Comparison of ENCODE assay signal across 13 cellular contexts in the genomic region with DNA sequence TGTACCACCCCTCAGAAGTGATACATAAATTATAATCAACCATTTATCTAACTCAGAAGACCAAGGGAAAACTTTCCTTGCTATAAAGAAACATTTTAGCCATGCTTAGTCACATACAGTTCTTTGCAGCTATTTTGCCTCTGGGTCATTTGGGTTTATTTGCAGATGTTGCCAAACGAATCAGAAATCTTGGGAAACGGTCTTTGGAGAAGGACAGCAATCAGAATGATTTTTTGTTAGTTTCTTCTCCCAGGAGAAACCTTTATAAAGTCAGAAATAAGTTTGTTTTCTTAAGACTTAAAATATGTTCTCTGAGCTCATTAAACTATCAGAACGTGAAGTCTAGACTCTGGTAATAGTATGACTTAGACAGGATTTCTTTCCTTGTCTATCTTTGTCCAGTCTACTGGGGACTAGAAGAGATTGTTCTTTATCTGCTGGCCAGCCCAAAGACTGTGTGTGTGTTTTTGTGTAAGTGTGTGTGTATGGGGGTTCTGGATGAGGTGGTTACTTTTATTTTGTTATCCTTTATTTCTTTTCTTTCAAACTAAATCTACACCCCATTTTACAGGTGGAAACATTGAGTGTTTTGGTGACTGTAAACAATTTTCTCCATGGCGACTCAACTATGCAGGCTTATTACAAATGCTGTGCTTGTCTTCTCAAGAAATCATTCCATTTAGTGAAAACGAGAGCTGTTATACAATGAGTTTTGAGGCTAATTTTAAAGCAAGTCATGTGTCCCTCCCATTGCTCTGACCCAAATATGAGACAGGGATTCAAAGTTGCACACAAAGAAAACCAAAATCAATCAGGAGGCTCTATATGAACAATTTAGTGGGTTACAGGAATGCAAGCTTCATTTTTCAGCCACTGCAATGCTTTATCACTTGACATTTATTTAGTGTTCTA.
A peak's percentile ranks its signal among the peaks of the same experiment; 100 is the strongest.
DNase-seq lines count a peak whose midpoint lies in the region; ATAC-seq lines count a peak whose summit lies in the region.
"Had no signal": no experiment of that assay in that cellular context is flagged by ENCODE, and none has a peak within 500 bp of the region (broad histone marks: within the 10 kb centered on the region; RNA-seq: fewer than 3 reads in every experiment).

No MANE protein-coding gene starts in this region.

- 52% methylated on average over 5 of the region's 5 CpGs for WGBS in right cardiac atrium

- no peaks in the 10 kb centered on the region for H3K9me3 Mint-ChIP-seq in stimulated activated memory B cell treated with anti-CD40 and anti-IgM and Interleukin-4, amounts not matched to agents 10 μg/mL and 1 μg/mL and 100 μg/mL, for 72 hours
- H3K9me3 Mint-ChIP-seq: H9 had no signal

- peak overlapping the region; percentile 69 for H3K27ac Mint-ChIP-seq in stimulated activated memory B cell treated with anti-CD40 and anti-IgM and Interleukin-4, amounts not matched to agents 10 μg/mL and 1 μg/mL and 100 μg/mL, for 72 hours
- H3K27ac Mint-ChIP-seq: H9 had no signal

- ATAC-seq in right cardiac atrium (peak; percentile 21 to 45), HG02642 (IDR thresholded peaks at IDR 0.05; ENCODE audit: poor library complexity, unreplicated experiment) (no peak)
- no peak for ATAC-seq in stimulated activated memory B cell treated with anti-CD40 and anti-IgM and Interleukin-4, amounts not matched to agents 10 μg/mL and 1 μg/mL and 100 μg/mL, for 72 hours
- ATAC-seq: body of pancreas had no signal

- intact Hi-C loops in right cardiac atrium (cut with DNase I) = no loop called here

- peaks cover 13% of the 10 kb centered on the region for H3K36me3 Mint-ChIP-seq in stimulated activated memory B cell treated with anti-CD40 and anti-IgM and Interleukin-4, amounts not matched to agents 10 μg/mL and 1 μg/mL and 100 μg/mL, for 72 hours

- DNase-seq in M059J (ENCODE audit: low read depth) (peak; percentile 92), cerebellar cortex (ENCODE audit: low spot score) (peak; percentile 15), right cardiac atrium (no peak), AG08396 (ENCODE audit: low spot score) (no peak), NCI-H510A treated with DMSO at 0.1 percent for 48 hours (lab: John Stamatoyannopoulos, UW) (no peak), DMS153 (lab: John Stamatoyannopoulos, UW) (no peak)
- DNase-seq: body of pancreas; esophagus squamous epithelium; H9; stimulated activated CD4-positive, alpha-beta T cell treated with anti-CD3 and anti-CD28 coated beads, Interleukin-2, amount 100 ng/mL, for 48 hours had no signal

- no peaks in the 10 kb centered on the region for H3K27me3 Mint-ChIP-seq in stimulated activated memory B cell treated with anti-CD40 and anti-IgM and Interleukin-4, amounts not matched to agents 10 μg/mL and 1 μg/mL and 100 μg/mL, for 72 hours

- H3K9me3 ChIP-seq in right cardiac atrium (ENCODE audit: control insufficient read depth, low read length) = no peaks in the 10 kb centered on the region
- H3K9me3 ChIP-seq: body of pancreas, esophagus squamous epithelium had no signal

- no peaks in the 10 kb centered on the region for H3K27me3 ChIP-seq in right cardiac atrium (ENCODE audit: control insufficient read depth, insufficient read depth)
- H3K27me3 ChIP-seq: body of pancreas, esophagus squamous epithelium had no signal

- H3K4me1 Mint-ChIP-seq in stimulated activated memory B cell treated with anti-CD40 and anti-IgM and Interleukin-4, amounts not matched to agents 10 μg/mL and 1 μg/mL and 100 μg/mL, for 72 hours = peaks cover 48% of the 10 kb centered on the region
- H3K4me1 Mint-ChIP-seq: neural crest cell had no signal

- no peak overlapping the region for H3K4me3 Mint-ChIP-seq in stimulated activated memory B cell treated with anti-CD40 and anti-IgM and Interleukin-4, amounts not matched to agents 10 μg/mL and 1 μg/mL and 100 μg/mL, for 72 hours
- H3K4me3 Mint-ChIP-seq: H9, neural crest cell had no signal

- peaks cover 6% of the 10 kb centered on the region for H3K4me1 ChIP-seq in right cardiac atrium (ENCODE audit: control insufficient read depth, insufficient read depth, low read length)
- H3K4me1 ChIP-seq: body of pancreas had no signal

- H3K27ac ChIP-seq in right cardiac atrium (ENCODE audit: low read length) = peak overlapping the region; percentile 6
- H3K27ac ChIP-seq: body of pancreas had no signal

- no peak overlapping the region for H3K4me3 ChIP-seq in right cardiac atrium (ENCODE audit: low read length)
- H3K4me3 ChIP-seq: body of pancreas, esophagus squamous epithelium had no signal

Comparison
In these comparisons a context has a peak if more than half of its experiments do, and no peak if none do; other contexts are left out.
1. DNase-seq: peak in M059J (single experiment) and cerebellar cortex (single experiment); none in right cardiac atrium (0 of 3), AG08396 (single experiment), NCI-H510A treated with DMSO at 0.1 percent for 48 hours (single experiment) and DMS153 (single experiment).
2. ATAC-seq: peak in right cardiac atrium (2 of 2); none in stimulated activated memory B cell treated with anti-CD40 and anti-IgM and Interleukin-4, amounts not matched to agents 10 μg/mL and 1 μg/mL and 100 μg/mL, for 72 hours (single experiment) and HG02642 (single experiment).